In the genomic region with DNA sequence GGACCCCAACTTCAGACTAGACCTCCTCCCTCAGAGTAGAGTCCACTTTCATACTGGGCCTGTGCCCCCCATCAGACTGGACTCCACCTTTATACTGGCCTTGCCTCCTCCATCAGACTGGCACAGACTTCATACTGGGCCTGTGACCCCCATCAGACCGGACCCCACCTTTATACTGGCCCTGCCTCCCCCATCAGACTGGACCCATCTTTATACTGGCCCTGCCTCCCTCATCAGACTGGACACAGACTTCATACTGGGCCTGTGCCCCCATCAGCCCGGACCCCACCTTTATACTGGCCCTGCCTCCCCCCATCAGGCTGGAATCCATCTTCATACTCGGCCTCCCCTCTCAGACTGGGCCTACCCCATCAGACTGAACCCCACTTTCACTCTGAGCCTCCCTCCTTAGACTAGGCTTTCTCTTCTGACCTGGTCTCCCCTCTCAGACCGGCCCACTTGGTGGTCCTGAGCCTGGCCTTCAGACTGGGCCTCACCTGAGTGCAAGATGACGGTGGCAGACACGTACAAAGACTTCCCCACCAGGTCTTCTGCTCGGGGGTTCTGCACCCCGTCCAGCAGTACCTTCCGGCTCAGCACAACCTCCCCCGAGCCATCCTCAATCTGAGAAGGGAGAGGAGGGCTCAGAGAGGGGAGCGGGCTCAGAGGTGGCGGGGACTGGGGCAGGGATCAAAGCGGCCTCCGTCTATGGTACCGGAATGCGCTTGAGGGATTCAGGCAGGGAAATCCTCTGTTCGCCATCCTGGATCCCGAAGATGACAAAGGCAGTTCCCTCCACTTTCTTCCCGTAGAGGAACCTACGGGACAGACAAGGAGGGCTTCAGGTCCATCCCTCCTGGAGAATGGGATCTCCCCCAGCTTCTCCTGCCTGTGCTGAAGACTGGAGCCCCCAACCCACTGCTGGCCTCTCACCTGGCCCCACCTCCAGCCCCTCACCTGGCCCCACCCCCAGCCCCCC, we compare ENCODE assay signal across 26 cellular contexts. TPM values are rescaled to one million over a fixed set of nuclear protein-coding genes. Genes with fewer than 3 reads are reported as not detected.
"Had no signal": no experiment of that assay in that cellular context is flagged by ENCODE, and none has a peak within 500 bp of the region (broad histone marks: within the 10 kb centered on the region; RNA-seq: fewer than 3 reads in every experiment).

No MANE protein-coding gene starts in this region.

- H3K36me3 Mint-ChIP-seq: mesothelial cell of epicardium; naive thymus-derived CD8-positive, alpha-beta T cell; T-cell had no signal

- H3K9me3 Mint-ChIP-seq: mesothelial cell of epicardium; naive thymus-derived CD8-positive, alpha-beta T cell; T-cell had no signal

- H3K4me3 Mint-ChIP-seq: mesothelial cell of epicardium; naive thymus-derived CD8-positive, alpha-beta T cell; stimulated activated naive CD8-positive, alpha-beta T cell treated with anti-CD3 and anti-CD28 coated beads, Interleukin-15, Interleukin-2, amounts not matched to agents 100 ng/mL and 50 ng/mL, for 24 hours; T-cell had no signal

- DNase-seq: activated CD4-positive, CD25-positive, alpha-beta regulatory T cell treated with anti-CD3 and anti-CD28 coated beads, Interleukin-2, amount 50 U/mL, for 72 hours; activated T-cell treated with anti-CD3 and anti-CD28 coated beads, Interleukin-2, amount 50 U/mL, for 1 hour; brain microvascular endothelial cell; central memory CD4-positive, alpha-beta T cell; dermis blood vessel endothelial cell; effector memory CD4-positive, alpha-beta T cell; glutamatergic neuron; hippocampal formation; left colon; naive thymus-derived CD8-positive, alpha-beta T cell; stimulated activated CD4-positive, alpha-beta T cell treated with anti-CD3 and anti-CD28 coated beads, Interleukin-1b, Interleukin-23, amount 100 ng/mL, for 48 hours; substantia nigra; T-cell; thyroid gland; upper lobe of right lung; WERI-Rb-1 had no signal

- H3K36me3 ChIP-seq: ascending aorta, brain microvascular endothelial cell, neutrophil, thyroid gland, WERI-Rb-1 had no signal

- ATAC-seq: left colon; naive thymus-derived CD8-positive, alpha-beta T cell; T-cell; upper lobe of right lung had no signal

- H3K27ac ChIP-seq: ascending aorta, brain microvascular endothelial cell, esophagus muscularis mucosa, neutrophil, pancreas, thyroid gland, upper lobe of right lung, WERI-Rb-1 had no signal

- H3K4me1 ChIP-seq: ascending aorta, pancreas, thyroid gland, upper lobe of right lung had no signal

- H3K4me1 Mint-ChIP-seq: mesothelial cell of epicardium had no signal

- H3K9me3 ChIP-seq: ascending aorta, esophagus muscularis mucosa, neutrophil, pancreas, thyroid gland, upper lobe of right lung had no signal

- H3K27ac Mint-ChIP-seq: mesothelial cell of epicardium; stimulated activated naive CD8-positive, alpha-beta T cell treated with anti-CD3 and anti-CD28 coated beads, Interleukin-15, Interleukin-2, amounts not matched to agents 100 ng/mL and 50 ng/mL, for 24 hours; T-cell had no signal

- H3K27me3 ChIP-seq: ascending aorta, pancreas, thyroid gland, upper lobe of right lung had no signal

- H3K4me3 ChIP-seq: ascending aorta, esophagus muscularis mucosa, pancreas, thyroid gland, upper lobe of right lung had no signal

RNA-seq across cellular contexts. Expression of gene TNFSF14, which starts 43.0 kb away (rescaled TPM):
- total RNA-seq: dermis blood vessel endothelial cell, frontal cortex, lung microvascular endothelial cell, pulmonary artery endothelial cell, skeletal muscle tissue had no signal

RNA-seq across cellular contexts. Expression of gene SH2D3A, which starts 54.3 kb away (rescaled TPM):
- total RNA-seq: ascending aorta, skeletal muscle tissue had no signal
